ENCODE assay signal across 23 cellular contexts in the genomic region with DNA sequence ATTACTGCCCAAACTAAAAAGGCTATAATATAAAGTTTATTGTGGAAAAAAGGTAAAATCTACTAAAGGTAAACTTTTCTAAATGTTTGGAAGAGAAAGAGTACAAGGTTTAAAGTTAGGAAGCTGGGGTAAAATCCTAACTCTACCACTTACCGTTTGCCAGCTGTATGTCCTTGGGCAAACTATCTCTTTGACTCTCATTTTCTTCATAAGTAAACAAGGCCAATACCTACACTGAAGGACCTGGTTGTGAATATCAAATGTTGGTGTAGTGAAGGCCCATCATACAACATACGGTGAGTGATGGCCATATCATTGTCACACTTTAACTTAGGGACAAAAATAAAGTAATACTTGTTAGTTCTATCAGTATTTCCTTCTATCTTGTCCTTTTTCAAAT.
"Had no signal": no experiment of that assay in that cellular context is flagged by ENCODE, and none has a peak within 500 bp of the region (broad histone marks: within the 10 kb centered on the region; RNA-seq: fewer than 3 reads in every experiment).

No MANE protein-coding gene starts in this region.

- H3K4me1 ChIP-seq: lower lobe of right lung, stomach, testis, thyroid gland, transverse colon, upper lobe of left lung, vagina had no signal

- H3K9me3 ChIP-seq: ovary, testis, thyroid gland had no signal

- H3K27ac ChIP-seq: hepatocyte, lower lobe of right lung, ovary, right atrium auricular region, skin epidermis, stomach, testis, thyroid gland, transverse colon, upper lobe of left lung, vagina had no signal

- H2AFZ ChIP-seq: hepatocyte had no signal

- H3K4me3 ChIP-seq: hepatocyte, lower lobe of right lung, ovary, right atrium auricular region, skin epidermis, stomach, testis, thyroid gland, transverse colon, upper lobe of left lung, vagina had no signal

- DNase-seq: islet precursor cell; left ventricle myocardium superior; lower lobe of right lung; mammary epithelial cell; mesenchymal stem cell; naive thymus-derived CD8-positive, alpha-beta T cell; ovary; stimulated activated CD4-positive, alpha-beta T cell treated with anti-CD3 and anti-CD28 coated beads, Interleukin-12 subunit alpha, Interleukin-12 subunit beta, amount 100 ng/mL, for 4 hours; stimulated activated CD4-positive, alpha-beta T cell treated with anti-CD3 and anti-CD28 coated beads, Interleukin-15, amount 100 ng/mL, for 24 hours; stimulated activated CD4-positive, alpha-beta T cell treated with anti-CD3 and anti-CD28 coated beads, Interleukin-2, amount 100 ng/mL, for 24 hours; stimulated activated CD4-positive, alpha-beta T cell treated with anti-CD3 and anti-CD28 coated beads, Interleukin-4, amount 100 ng/mL, for 1 hour; stimulated activated naive B cell treated with anti-CD40 and anti-IgM and Interleukin-4, amounts not matched to agents 10 μg/mL and 1 μg/mL and 100 μg/mL, for 72 hours; stimulated activated naive CD8-positive, alpha-beta T cell treated with anti-CD3 and anti-CD28 coated beads, Interleukin-15, Interleukin-2, amounts not matched to agents 100 U/mL and 50 U/mL, for 24 hours; stomach; testis; thyroid gland; transverse colon; upper lobe of left lung had no signal

- H3K4me2 ChIP-seq: hepatocyte had no signal

- ATAC-seq: left ventricle myocardium superior; lower lobe of right lung; naive thymus-derived CD8-positive, alpha-beta T cell; sciatic nerve; stimulated activated naive B cell treated with anti-CD40 and anti-IgM and Interleukin-4, amounts not matched to agents 10 μg/mL and 1 μg/mL and 100 μg/mL, for 72 hours; stimulated activated naive CD8-positive, alpha-beta T cell treated with anti-CD3 and anti-CD28 coated beads, Interleukin-15, Interleukin-2, amounts not matched to agents 100 U/mL and 50 U/mL, for 24 hours had no signal

- H3K36me3 ChIP-seq: ovary, right atrium auricular region, thyroid gland, vagina had no signal

- H3K27me3 ChIP-seq: hepatocyte, ovary, right atrium auricular region, stomach, testis, thyroid gland, transverse colon, upper lobe of left lung, vagina had no signal
